ENCODE assay signal across 8 cellular contexts in genomic region chr4:6641164-6641970, GRCh38. TPM values are rescaled to one million over a fixed set of nuclear protein-coding genes. Genes with fewer than 3 reads are reported as not detected.
DNase-seq lines count a peak whose midpoint lies in the region; ATAC-seq and TF ChIP-seq lines count a peak whose summit lies in the region.

No MANE protein-coding gene starts in this region.

- H3K27me3 ChIP-seq in Panc1 (ENCODE audit: control insufficient read depth, insufficient read depth, low read length) (no peaks in the 10 kb centered on the region), adipocyte (replicated peaks; ENCODE audit: control insufficient read depth, insufficient read depth, low read length) (no peaks in the 10 kb centered on the region)

- peaks cover 7% of the 10 kb centered on the region for H3K4me1 ChIP-seq in Panc1 (ENCODE audit: control insufficient read depth, insufficient read depth, low read length)
- peaks cover 24% of the 10 kb centered on the region for H3K4me1 ChIP-seq in adipocyte (ENCODE audit: control insufficient read depth, insufficient read depth, low read length)

- in situ Hi-C loops in Panc1 (cut with HindIII; ENCODE audit: low pct_unique_long_range_greater_than_20kb, low sequenced_read_pairs), result no loop called here

- H3K4me3 ChIP-seq in Panc1 (ENCODE audit: low read depth in 2 of 2, low read length in 2 of 2) (peak overlapping the region; percentile 89 to 90), adipocyte (ENCODE audit: low read length) (peak overlapping the region; percentile 92)

- peak overlapping the region; percentile 94 for H3K9ac ChIP-seq in adipocyte (ENCODE audit: low read length)

- DNase-seq in Panc1 (ENCODE audit: low read depth, low spot score) (no peak), adipocyte (ENCODE audit: low read depth) (peak; percentile 81), left ventricle myocardium superior (peak; percentile 54), renal cortical epithelial cell (ENCODE audit: low read depth) (peak; percentile 44), DMS114 treated with DMSO at 0.1 percent for 48 hours (lab: John Stamatoyannopoulos, UW; ENCODE audit: unreplicated experiment) (no peak), KG1 (lab: John Stamatoyannopoulos, UW) (no peak)

- ATAC-seq in GM18511 (IDR thresholded peaks at IDR 0.05; ENCODE audit: unreplicated experiment) (peak; percentile 34), HG02759 (IDR thresholded peaks at IDR 0.05; ENCODE audit: unreplicated experiment) (peak; percentile 25), Panc1 (peak; percentile 11; the same call in 1 of the 2 replicates), left ventricle myocardium superior (peak; percentile 55)

- POLR2A ChIA-PET in Panc1 (lab: Charles Lee), result no interaction called here

- BruUV-seq in Panc1 (replicated peaks; lab: Mats Ljungman, UMichigan), result no TSS peak

- intact Hi-C loops in Panc1 (cut with micrococcal nuclease; ENCODE audit: unreplicated experiment), result no loop called here
- intact Hi-C loops in left ventricle myocardium superior (cut with micrococcal nuclease), result no loop called here

- TF ChIP-seq CTCF in Panc1 (IDR thresholded peaks at IDR 0.05), result no peak

- H3K36me3 ChIP-seq in Panc1 (ENCODE audit: control insufficient read depth, insufficient read depth, low read length) (peaks cover 19% of the 10 kb centered on the region), adipocyte (ENCODE audit: control insufficient read depth, insufficient read depth, low read length, severe bottlenecking) (peaks cover 14% of the 10 kb centered on the region)

- no peaks in the 10 kb centered on the region for H3K9me3 ChIP-seq in Panc1 (ENCODE audit: control insufficient read depth, insufficient read depth, low read depth, low read length)
- no peaks in the 10 kb centered on the region for H3K9me3 ChIP-seq in adipocyte (ENCODE audit: control insufficient read depth, low read length)

- peak overlapping the region; percentile 97 for H3K27ac ChIP-seq in Panc1 (ENCODE audit: low read length)

- CTCF ChIA-PET in Panc1 (lab: Charles Lee), result no interaction called here

RNA-seq across cellular contexts. Expression of gene MRFAP1, which starts 0.9 kb away (rescaled TPM):
- total RNA-seq in Panc1 (2021; ENCODE audit: unreplicated experiment) (212 TPM), left ventricle myocardium superior (226 TPM), renal cortical epithelial cell (57.8 and 240 TPM in 2 replicates)
- 386 TPM for polyA plus RNA-seq in Panc1 (2012; ENCODE audit: insufficient read length)

RNA-seq across cellular contexts. Expression of gene S100P, which starts 52.3 kb away (rescaled TPM):
- total RNA-seq in Panc1 (2021; ENCODE audit: unreplicated experiment), result 2.3 TPM
- polyA plus RNA-seq in Panc1 (2012; ENCODE audit: insufficient read length), result 0.88 TPM
- 1.1 TPM for total RNA-seq in left ventricle myocardium superior
- total RNA-seq in renal cortical epithelial cell, result 0.17 TPM in 1 of 2 replicates, not detected in the other

Comparison
In these comparisons a context has a peak if more than half of its experiments do, and no peak if none do; other contexts are left out.
1. DNase-seq: peak in adipocyte (single experiment), left ventricle myocardium superior (single experiment) and renal cortical epithelial cell (single experiment); none in Panc1 (single experiment), DMS114 treated with DMSO at 0.1 percent for 48 hours (single experiment) and KG1 (single experiment).
2. Peak in every context shown above with its lines, with median percentiles within 50 percentile points of each other: ATAC-seq.